ENCODE assay signal across 20 cellular contexts in the genomic region with DNA sequence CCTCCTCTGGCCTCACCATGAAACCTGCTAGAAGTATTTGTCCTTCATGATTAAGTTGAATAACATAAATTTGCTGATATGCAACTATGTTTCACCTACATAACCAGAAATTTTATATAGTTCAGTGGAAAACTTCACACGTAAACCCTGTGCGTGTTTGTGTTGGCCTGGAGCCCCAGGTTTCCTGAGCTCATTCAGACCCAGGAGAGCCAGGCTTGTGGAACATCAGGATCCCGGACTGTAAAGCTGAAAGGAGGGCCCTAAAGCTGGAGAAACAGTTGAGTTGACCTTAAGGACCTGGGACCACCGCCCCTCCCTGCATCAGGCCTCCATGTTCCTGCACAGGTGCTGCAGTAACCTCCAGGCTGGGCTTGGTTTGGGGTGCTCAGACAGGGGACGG. TPM values are rescaled to one million over a fixed set of nuclear protein-coding genes. Genes with fewer than 3 reads are reported as not detected.
"Had no signal": no experiment of that assay in that cellular context is flagged by ENCODE, and none has a peak within 500 bp of the region (broad histone marks: within the 10 kb centered on the region; RNA-seq: fewer than 3 reads in every experiment).

No MANE protein-coding gene starts in this region.

- H3K27ac ChIP-seq: coronary artery, lower lobe of right lung, neutrophil, upper lobe of right lung had no signal

- H3K4me1 Mint-ChIP-seq: activated CD4-positive, alpha-beta memory T cell treated with anti-CD3 and anti-CD28 coated beads, Interleukin-2, amount 10 ng/mL, durations not matched to agents 7 days and 5 days; naive B cell had no signal

- H3K27ac Mint-ChIP-seq: activated CD4-positive, alpha-beta memory T cell treated with anti-CD3 and anti-CD28 coated beads, Interleukin-2, amount 10 ng/mL, durations not matched to agents 7 days and 5 days; activated naive CD4-positive, alpha-beta T cell treated with anti-CD3 and anti-CD28 coated beads, Interleukin-2, amount 50 U/mL, for 72 hours; activated T-cell treated with anti-CD3 and anti-CD28 coated beads, Interleukin-2, amount 50 U/mL, for 72 hours had no signal

- H3K4me3 Mint-ChIP-seq: activated CD4-positive, alpha-beta memory T cell treated with anti-CD3 and anti-CD28 coated beads, Interleukin-2, amount 10 ng/mL, durations not matched to agents 7 days and 5 days; activated T-cell treated with anti-CD3 and anti-CD28 coated beads, Interleukin-2, amount 50 U/mL, for 72 hours; naive B cell had no signal

- H3K4me3 ChIP-seq: coronary artery, lower lobe of right lung, right atrium auricular region, smooth muscle cell, upper lobe of right lung had no signal

- H3K36me3 Mint-ChIP-seq: activated naive CD4-positive, alpha-beta T cell treated with anti-CD3 and anti-CD28 coated beads, Interleukin-2, amount 50 U/mL, for 72 hours; brain; naive B cell had no signal

- H3K27me3 ChIP-seq: right atrium auricular region had no signal

- H3K36me3 ChIP-seq: lower lobe of right lung, neutrophil, right atrium auricular region, upper lobe of right lung had no signal

- H3K4me1 ChIP-seq: lower lobe of right lung had no signal

- H3K9me3 ChIP-seq: lower lobe of right lung, neutrophil, right atrium auricular region, upper lobe of right lung had no signal

- DNase-seq: activated CD4-positive, alpha-beta memory T cell treated with anti-CD3 and anti-CD28 coated beads, Interleukin-2, amount 10 ng/mL, durations not matched to agents 7 days and 5 days; activated CD8-positive, alpha-beta memory T cell treated with anti-CD3 and anti-CD28 coated beads, Interleukin-2, amount 50 U/mL, for 4 hours; activated gamma-delta T cell; amniotic stem cell; central memory CD4-positive, alpha-beta T cell; foreskin melanocyte; lower lobe of right lung; naive B cell; stimulated activated CD4-positive, alpha-beta T cell treated with anti-CD3 and anti-CD28 coated beads, Interleukin-4, amount 100 ng/mL, for 4 hours; upper lobe of right lung had no signal

- H3K9me3 Mint-ChIP-seq: activated CD4-positive, alpha-beta memory T cell treated with anti-CD3 and anti-CD28 coated beads, Interleukin-2, amount 10 ng/mL, durations not matched to agents 7 days and 5 days; activated naive CD4-positive, alpha-beta T cell treated with anti-CD3 and anti-CD28 coated beads, Interleukin-2, amount 50 U/mL, for 72 hours; activated T-cell treated with anti-CD3 and anti-CD28 coated beads, Interleukin-2, amount 50 U/mL, for 72 hours; brain; naive B cell had no signal

RNA-seq across cellular contexts. Expression of gene SPATS1, which starts 3.1 kb away (rescaled TPM):
- total RNA-seq: activated CD4-positive, alpha-beta memory T cell treated with anti-CD3 and anti-CD28 coated beads, Interleukin-2, amount 10 ng/mL, durations not matched to agents 7 days and 5 days; activated naive CD4-positive, alpha-beta T cell treated with anti-CD3 and anti-CD28 coated beads, Interleukin-2, amount 50 U/mL, for 72 hours; activated T-cell treated with anti-CD3 and anti-CD28 coated beads, Interleukin-2, amount 50 U/mL, for 72 hours; mononuclear cell; right atrium auricular region; smooth muscle cell; T-helper 1 cell treated with Interleukin-12 subunit alpha and Interleukin-12 subunit beta and Interleukin-4 antibody, amounts not matched to agents 30 ng/mL and 1 ng/mL, for 36 hours; upper lobe of right lung had no signal
- polyA plus RNA-seq: fibroblast of lung, smooth muscle cell had no signal
